In genomic region chr18:23258566-23259265, GRCh38 we compare ENCODE assay signal across 10 cellular contexts.
A peak's percentile ranks its signal among the peaks of the same experiment; 100 is the strongest.
DNase-seq lines count a peak whose midpoint lies in the region; ATAC-seq and TF ChIP-seq lines count a peak whose summit lies in the region.
"Had no signal": no experiment of that assay in that cellular context is flagged by ENCODE, and none has a peak within 500 bp of the region (broad histone marks: within the 10 kb centered on the region; RNA-seq: fewer than 3 reads in every experiment).

No MANE protein-coding gene starts in this region.

- peak overlapping the region; percentile 84 to 92 for H3K18ac ChIP-seq in mesenchymal stem cell (ENCODE audit: low read depth in 1 of 2, low read length in 2 of 2)

- WGBS in mesenchymal stem cell: 87% methylated on average over 10 of the region's 10 CpGs

- peak overlapping the region; percentile 77 for H2BK15ac ChIP-seq in mesenchymal stem cell (ENCODE audit: low read depth, poor library complexity, severe bottlenecking)

- H2AK5ac ChIP-seq in mesenchymal stem cell (ENCODE audit: low read length, severe bottlenecking): peak overlapping the region; percentile 92

- peaks cover 0 to 11% of the 10 kb centered on the region in 2 donors for H3K27me3 Mint-ChIP-seq in natural killer cell (ENCODE audit: low read depth in 2 of 2)
- H3K27me3 Mint-ChIP-seq in natural killer cell treated with Interleukin-12 subunit alpha and Interleukin-12 subunit beta and Interleukin-15 and Interleukin-18, amount 100 ng/mL, for 72 hours: peaks cover 0 to 7% of the 10 kb centered on the region in 2 donors
- no peaks in the 10 kb centered on the region for H3K27me3 Mint-ChIP-seq in activated T-helper 17 cell treated with anti-CD3 and anti-CD28 coated beads, Interleukin-2, amount 50 U/mL, for 72 hours

- no peak overlapping the region for H3K4me3 ChIP-seq in mesenchymal stem cell (ENCODE audit: insufficient read depth in 1 of 2, low read depth in 1 of 2, low read length in 2 of 2)

- peak overlapping the region; percentile 5 for H2BK5ac ChIP-seq in mesenchymal stem cell (ENCODE audit: low read depth, low read length, poor library complexity, severe bottlenecking)

- H2AFZ ChIP-seq in mesenchymal stem cell (ENCODE audit: low read depth, low read length): no peak overlapping the region

- H3K27ac Mint-ChIP-seq in natural killer cell: peak overlapping the region in 1 of 2 donors; percentile 88
- peak overlapping the region in 1 of 2 donors; percentile 64 for H3K27ac Mint-ChIP-seq in natural killer cell treated with Interleukin-12 subunit alpha and Interleukin-12 subunit beta and Interleukin-15 and Interleukin-18, amount 100 ng/mL, for 72 hours
- peak overlapping the region; percentile 17 for H3K27ac Mint-ChIP-seq in activated T-helper 17 cell treated with anti-CD3 and anti-CD28 coated beads, Interleukin-2, amount 50 U/mL, for 72 hours

- peak overlapping the region; percentile 96 for H3K27ac ChIP-seq in mesenchymal stem cell (ENCODE audit: low read length, poor library complexity, severe bottlenecking)

- peak overlapping the region; percentile 57 to 82 for H3K4ac ChIP-seq in mesenchymal stem cell (ENCODE audit: low read depth in 1 of 2, low read length in 2 of 2)

- intact Hi-C loops in natural killer cell (cut with micrococcal nuclease): loop anchor here (1.0 kb wide), 1 partner anchor 26 kb away; no protein-coding TSS in a partner anchor

- H3K4me3 Mint-ChIP-seq in natural killer cell: peak overlapping the region; percentile 84
- no peak overlapping the region for H3K4me3 Mint-ChIP-seq in natural killer cell treated with Interleukin-12 subunit alpha and Interleukin-12 subunit beta and Interleukin-15 and Interleukin-18, amount 100 ng/mL, for 72 hours
- H3K4me3 Mint-ChIP-seq in activated T-helper 17 cell treated with anti-CD3 and anti-CD28 coated beads, Interleukin-2, amount 50 U/mL, for 72 hours: no peak overlapping the region

- H3K9me3 Mint-ChIP-seq in natural killer cell: no peaks in the 10 kb centered on the region
- no peaks in the 10 kb centered on the region for H3K9me3 Mint-ChIP-seq in natural killer cell treated with Interleukin-12 subunit alpha and Interleukin-12 subunit beta and Interleukin-15 and Interleukin-18, amount 100 ng/mL, for 72 hours
- no peaks in the 10 kb centered on the region for H3K9me3 Mint-ChIP-seq in activated T-helper 17 cell treated with anti-CD3 and anti-CD28 coated beads, Interleukin-2, amount 50 U/mL, for 72 hours

- H3K27me3 ChIP-seq in mesenchymal stem cell (ENCODE audit: control insufficient read depth in 1 of 2, insufficient read depth in 1 of 2, low read length in 2 of 2): no peaks in the 10 kb centered on the region

- peaks cover 32 to 35% of the 10 kb centered on the region in 2 donors for H3K4me1 Mint-ChIP-seq in natural killer cell
- peaks cover 28 to 31% of the 10 kb centered on the region in 2 donors for H3K4me1 Mint-ChIP-seq in natural killer cell treated with Interleukin-12 subunit alpha and Interleukin-12 subunit beta and Interleukin-15 and Interleukin-18, amount 100 ng/mL, for 72 hours (ENCODE audit: low read depth in 2 of 2)
- H3K4me1 Mint-ChIP-seq in activated T-helper 17 cell treated with anti-CD3 and anti-CD28 coated beads, Interleukin-2, amount 50 U/mL, for 72 hours: peaks cover 10% of the 10 kb centered on the region

- peaks cover 14 to 48% of the 10 kb centered on the region in 2 experiments for H3K36me3 ChIP-seq in mesenchymal stem cell (ENCODE audit: control insufficient read depth in 1 of 2, insufficient read depth in 2 of 2, low read depth in 1 of 2, low read length in 2 of 2)

- H3K4me2 ChIP-seq in mesenchymal stem cell (ENCODE audit: low read length, poor library complexity, severe bottlenecking): no peak overlapping the region

- no peaks in the 10 kb centered on the region for H3K36me3 Mint-ChIP-seq in natural killer cell
- no peaks in the 10 kb centered on the region for H3K36me3 Mint-ChIP-seq in natural killer cell treated with Interleukin-12 subunit alpha and Interleukin-12 subunit beta and Interleukin-15 and Interleukin-18, amount 100 ng/mL, for 72 hours
- no peaks in the 10 kb centered on the region for H3K36me3 Mint-ChIP-seq in activated T-helper 17 cell treated with anti-CD3 and anti-CD28 coated beads, Interleukin-2, amount 50 U/mL, for 72 hours (ENCODE audit: low read depth)

- peak overlapping the region; percentile 85 for H2BK120ac ChIP-seq in mesenchymal stem cell (ENCODE audit: low read depth, low read length)

- peak overlapping the region; percentile 77 for H3K9ac ChIP-seq in mesenchymal stem cell (ENCODE audit: low read length)

- no peaks in the 10 kb centered on the region for H3K9me3 ChIP-seq in mesenchymal stem cell (ENCODE audit: control insufficient read depth, low read length)

- no peak overlapping the region for H3K23ac ChIP-seq in mesenchymal stem cell (ENCODE audit: low read length in 2 of 2)

- peak overlapping the region; percentile 79 for H4K8ac ChIP-seq in mesenchymal stem cell (ENCODE audit: low read length)

- no peak overlapping the region for H3K14ac ChIP-seq in mesenchymal stem cell (ENCODE audit: low read length in 2 of 2)

- no peak for TF ChIP-seq CTCF in natural killer cell (IDR thresholded peaks at IDR 0.05)

- H3K79me1 ChIP-seq in mesenchymal stem cell (replicated peaks; ENCODE audit: low read length, poor library complexity, severe bottlenecking): no peaks in the 10 kb centered on the region

- peak overlapping the region; percentile 84 for H4K91ac ChIP-seq in mesenchymal stem cell (ENCODE audit: low read length)

- no peak for DNase-seq in natural killer cell
- DNase-seq in natural killer cell treated with Interleukin-12 subunit alpha and Interleukin-12 subunit beta and Interleukin-15 and Interleukin-18, amount 100 ng/mL, for 72 hours (ENCODE audit: low spot score): no peak
- no peak for DNase-seq in mesenchymal stem cell
- no peak for DNase-seq in mesenteric fat pad (ENCODE audit: low spot score)
- DNase-seq in NCI-H2081 (lab: John Stamatoyannopoulos, UW): no peak
- DNase-seq in retina: no peak
- DNase-seq: activated T-cell treated with anti-CD3 and anti-CD28 coated beads for 4 hours, NCI-H1417 had no signal

- H3K4me1 ChIP-seq in mesenchymal stem cell (ENCODE audit: control insufficient read depth, insufficient read depth, low read depth, low read length): peaks cover 33% of the 10 kb centered on the region

- H2BK12ac ChIP-seq in mesenchymal stem cell (ENCODE audit: low read length in 2 of 2): peak overlapping the region; percentile 84 to 99

- ATAC-seq in natural killer cell: no peak
- no peak for ATAC-seq in natural killer cell treated with Interleukin-12 subunit alpha and Interleukin-12 subunit beta and Interleukin-15 and Interleukin-18, amount 100 ng/mL, for 72 hours
- no peak for ATAC-seq in activated T-helper 17 cell treated with anti-CD3 and anti-CD28 coated beads, Interleukin-2, amount 50 U/mL, for 72 hours (replicated peaks)
- no peak for ATAC-seq in HG02981 (IDR thresholded peaks at IDR 0.05; ENCODE audit: unreplicated experiment)
